Comparison of ENCODE assay signal across 8 cellular contexts in the genomic region with DNA sequence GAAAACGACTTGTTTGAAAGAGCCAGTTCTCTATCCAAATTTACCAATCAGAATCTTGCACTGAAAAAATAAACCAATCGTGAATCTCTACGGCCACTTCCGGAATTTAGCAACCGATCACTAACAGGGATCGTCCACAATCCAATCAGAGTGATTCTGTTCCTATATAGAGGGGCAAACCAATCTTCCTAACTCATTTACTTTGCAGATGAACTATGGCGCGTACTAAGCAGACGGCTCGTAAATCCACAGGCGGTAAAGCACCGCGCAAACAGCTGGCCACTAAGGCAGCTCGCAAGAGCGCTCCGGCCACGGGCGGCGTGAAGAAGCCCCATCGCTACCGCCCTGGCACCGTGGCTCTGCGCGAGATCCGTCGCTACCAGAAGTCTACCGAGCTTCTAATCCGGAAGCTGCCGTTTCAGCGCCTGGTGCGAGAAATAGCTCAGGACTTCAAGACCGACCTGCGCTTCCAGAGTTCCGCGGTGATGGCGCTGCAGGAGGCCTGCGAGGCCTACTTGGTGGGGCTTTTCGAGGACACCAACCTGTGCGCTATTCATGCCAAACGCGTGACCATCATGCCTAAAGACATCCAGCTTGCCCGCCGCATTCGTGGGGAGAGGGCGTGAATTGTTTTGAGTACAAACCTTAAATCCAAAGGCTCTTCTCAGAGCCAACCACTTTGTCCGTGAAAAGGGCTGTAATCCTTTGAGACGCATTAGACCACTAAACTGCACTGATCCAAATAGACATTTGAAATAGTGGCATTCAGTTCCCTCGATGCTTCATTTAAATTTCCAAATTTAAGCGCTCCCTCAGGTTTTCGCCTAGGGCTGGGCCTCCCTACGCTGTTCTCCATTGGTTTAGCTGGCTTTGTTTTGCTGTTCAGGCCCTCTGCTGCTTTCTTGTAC.
DNase-seq lines count a peak whose midpoint lies in the region; ATAC-seq lines count a peak whose summit lies in the region.

No MANE protein-coding gene starts in this region.

- no peak overlapping the region for H3K27ac ChIP-seq in effector memory CD4-positive, alpha-beta T cell (ENCODE audit: insufficient read depth, low read length, poor library complexity, severe bottlenecking)
- H3K27ac ChIP-seq in mesenchymal stem cell (ENCODE audit: low read length, poor library complexity, severe bottlenecking), result peak overlapping the region; percentile 99

- peak overlapping the region in 1 of 2 experiments; percentile 16 for H3K23ac ChIP-seq in mesenchymal stem cell (ENCODE audit: low read length in 2 of 2)

- H2BK120ac ChIP-seq in mesenchymal stem cell (ENCODE audit: low read depth, low read length), result peak overlapping the region; percentile 11

- peak overlapping the region; percentile 86 for H3K9ac ChIP-seq in mesenchymal stem cell (ENCODE audit: low read length)

- H3K14ac ChIP-seq in mesenchymal stem cell (ENCODE audit: low read length in 2 of 2), result peak overlapping the region in 1 of 2 experiments; percentile 1

- H4K91ac ChIP-seq in mesenchymal stem cell (ENCODE audit: low read length), result no peak overlapping the region

- peak overlapping the region; percentile 56 to 75 for H3K18ac ChIP-seq in mesenchymal stem cell (ENCODE audit: low read depth in 1 of 2, low read length in 2 of 2)

- whole genome bisulfite sequencing in mesenchymal stem cell, result 1% methylated on average over 51 of the region's 51 CpGs

- no peak for DNase-seq in Right ventricle myocardium inferior (ENCODE audit: missing footprints)
- no peak for DNase-seq in cardiac septum (ENCODE audit: low spot score)
- no peak for DNase-seq in effector memory CD4-positive, alpha-beta T cell
- DNase-seq in mesenchymal stem cell, result peak; percentile 97
- no peak for DNase-seq in NCI-H2171 (lab: John Stamatoyannopoulos, UW)

- H3K4me1 ChIP-seq in effector memory CD4-positive, alpha-beta T cell (ENCODE audit: control insufficient read depth, insufficient read depth, low read length, poor library complexity, severe bottlenecking), result no peaks in the 10 kb centered on the region
- peaks cover 6% of the 10 kb centered on the region for H3K4me1 ChIP-seq in mesenchymal stem cell (ENCODE audit: control insufficient read depth, insufficient read depth, low read depth, low read length)

- H3K4ac ChIP-seq in mesenchymal stem cell (ENCODE audit: low read depth in 1 of 2, low read length in 2 of 2), result peak overlapping the region; percentile 75 to 90

- no peak overlapping the region for H2BK15ac ChIP-seq in mesenchymal stem cell (ENCODE audit: low read depth, poor library complexity, severe bottlenecking)

- H2BK5ac ChIP-seq in mesenchymal stem cell (ENCODE audit: low read depth, low read length, poor library complexity, severe bottlenecking), result no peak overlapping the region

- H2AFZ ChIP-seq in mesenchymal stem cell (ENCODE audit: low read depth, low read length), result no peak overlapping the region

- H3K9me3 ChIP-seq in effector memory CD4-positive, alpha-beta T cell (ENCODE audit: control insufficient read depth, low read length), result peaks cover 5% of the 10 kb centered on the region
- peaks cover 7% of the 10 kb centered on the region for H3K9me3 ChIP-seq in mesenchymal stem cell (ENCODE audit: control insufficient read depth, low read length)

- H3K36me3 ChIP-seq in effector memory CD4-positive, alpha-beta T cell (ENCODE audit: control insufficient read depth, insufficient read depth, low read length), result no peaks in the 10 kb centered on the region
- no peaks in the 10 kb centered on the region for H3K36me3 ChIP-seq in mesenchymal stem cell (ENCODE audit: control insufficient read depth in 1 of 2, insufficient read depth in 2 of 2, low read depth in 1 of 2, low read length in 2 of 2)

- H4K8ac ChIP-seq in mesenchymal stem cell (ENCODE audit: low read length), result peak overlapping the region; percentile 76

- no peak overlapping the region for H2AK5ac ChIP-seq in mesenchymal stem cell (ENCODE audit: low read length, severe bottlenecking)

- peak overlapping the region; percentile 77 for H3K4me3 ChIP-seq in effector memory CD4-positive, alpha-beta T cell (ENCODE audit: insufficient read depth, low read depth, low read length, poor library complexity, severe bottlenecking)
- H3K4me3 ChIP-seq in mesenchymal stem cell (ENCODE audit: insufficient read depth in 1 of 2, low read depth in 1 of 2, low read length in 2 of 2), result peak overlapping the region; percentile 61 to 82

- no peaks in the 10 kb centered on the region for H3K27me3 ChIP-seq in effector memory CD4-positive, alpha-beta T cell (replicated peaks; ENCODE audit: control insufficient read depth, insufficient read depth, low read length, poor library complexity, severe bottlenecking)
- peaks cover 0 to 53% of the 10 kb centered on the region in 2 experiments for H3K27me3 ChIP-seq in mesenchymal stem cell (ENCODE audit: control insufficient read depth in 1 of 2, insufficient read depth in 1 of 2, low read length in 2 of 2)

- no peak overlapping the region for H2BK12ac ChIP-seq in mesenchymal stem cell (ENCODE audit: low read length in 2 of 2)

- H3K79me1 ChIP-seq in mesenchymal stem cell (replicated peaks; ENCODE audit: low read length, poor library complexity, severe bottlenecking), result no peaks in the 10 kb centered on the region

- peak; percentile 41 for ATAC-seq in Right ventricle myocardium inferior
- ATAC-seq in GM19023 (IDR thresholded peaks at IDR 0.05; ENCODE audit: unreplicated experiment), result no peak
- ATAC-seq in HG02588 (IDR thresholded peaks at IDR 0.05; ENCODE audit: unreplicated experiment), result no peak
- no peak for ATAC-seq in HG02763 (IDR thresholded peaks at IDR 0.05; ENCODE audit: unreplicated experiment)

- peak overlapping the region; percentile 51 for H3K4me2 ChIP-seq in mesenchymal stem cell (ENCODE audit: low read length, poor library complexity, severe bottlenecking)

- intact Hi-C loops in Right ventricle myocardium inferior (cut with DNase I) (no loop called here), cardiac septum (cut with DNase I) (loop anchor here (10.0 kb wide), 1 partner anchor 1610 kb away; a partner anchor contains a TSS)
